ENCODE assay signal across 8 cellular contexts in the genomic region with DNA sequence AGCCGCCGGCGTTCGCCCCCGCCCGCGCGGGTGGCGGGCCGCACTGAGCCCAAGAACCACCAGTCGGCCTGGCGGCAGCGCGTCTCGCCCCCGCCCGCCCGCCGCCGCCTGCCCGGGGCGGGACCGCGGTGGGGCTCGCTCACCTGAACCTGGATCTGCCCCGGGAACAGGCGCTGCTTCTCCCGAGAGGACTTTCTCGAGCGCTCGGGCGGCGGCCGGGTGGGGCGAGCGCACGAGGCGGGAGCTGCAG. TPM values are rescaled to one million over a fixed set of nuclear protein-coding genes. Genes with fewer than 3 reads are reported as not detected.
A peak's percentile ranks its signal among the peaks of the same experiment; 100 is the strongest.
DNase-seq lines count a peak whose midpoint lies in the region; ATAC-seq and TF ChIP-seq lines count a peak whose summit lies in the region.

No MANE protein-coding gene starts in this region.

- H3K4me3 ChIP-seq in cardiac muscle cell = peak overlapping the region; percentile 54
- peak overlapping the region; percentile 81 for H3K4me3 ChIP-seq in iPS-18c (ENCODE audit: insufficient read depth, low read depth, low read length)

- TF ChIP-seq CTCF in cardiac muscle cell (IDR thresholded peaks at IDR 0.05; ENCODE audit: low read depth, low read length) = no peak

- no peaks in the 10 kb centered on the region for H3K9me3 Mint-ChIP-seq in activated CD8-positive, alpha-beta T cell treated with anti-CD3 and anti-CD28 coated beads, Interleukin-2, amount 10 ng/mL, durations not matched to agents 7 days and 5 days (ENCODE audit: insufficient read depth)

- H3K9me3 ChIP-seq in cardiac muscle cell (ENCODE audit: low read depth) (no peaks in the 10 kb centered on the region), iPS-18c (ENCODE audit: control insufficient read depth, insufficient read depth, low read length) (no peaks in the 10 kb centered on the region)

- H3K27me3 Mint-ChIP-seq in activated CD8-positive, alpha-beta T cell treated with anti-CD3 and anti-CD28 coated beads, Interleukin-2, amount 10 ng/mL, durations not matched to agents 7 days and 5 days (ENCODE audit: low read depth) = no peaks in the 10 kb centered on the region

- CTCF ChIA-PET in activated CD8-positive, alpha-beta T cell treated with anti-CD3 and anti-CD28 coated beads, Interleukin-2, amount 10 ng/mL, durations not matched to agents 7 days and 5 days (lab: Charles Lee) = interaction anchor here (0.7 to 2.2 kb wide), 11 partner anchors 11 to 62 kb away, joined by 3 to 7 read pairs (median 4); no protein-coding TSS in a partner anchor

- ATAC-seq in activated CD8-positive, alpha-beta T cell treated with anti-CD3 and anti-CD28 coated beads, Interleukin-2, amount 10 ng/mL, durations not matched to agents 7 days and 5 days = peak; percentile 12

- no peaks in the 10 kb centered on the region for H3K27me3 ChIP-seq in cardiac muscle cell

- peak overlapping the region; percentile 85 for H3K27ac Mint-ChIP-seq in activated CD8-positive, alpha-beta T cell treated with anti-CD3 and anti-CD28 coated beads, Interleukin-2, amount 10 ng/mL, durations not matched to agents 7 days and 5 days

- peaks cover 16% of the 10 kb centered on the region for H3K4me1 ChIP-seq in cardiac muscle cell (ENCODE audit: low read depth)

- POLR2A ChIA-PET in activated CD8-positive, alpha-beta T cell treated with anti-CD3 and anti-CD28 coated beads, Interleukin-2, amount 10 ng/mL, durations not matched to agents 7 days and 5 days (lab: Charles Lee) = interaction anchor here (0.6 to 4.2 kb wide), 17 partner anchors 10 to 99 kb away, joined by 3 to 20 read pairs (median 4); a partner anchor contains a TSS

- H3K36me3 ChIP-seq in cardiac muscle cell = no peaks in the 10 kb centered on the region

- H3K4me3 Mint-ChIP-seq in activated CD8-positive, alpha-beta T cell treated with anti-CD3 and anti-CD28 coated beads, Interleukin-2, amount 10 ng/mL, durations not matched to agents 7 days and 5 days = peak overlapping the region; percentile 81

- intact Hi-C loops in cardiac septum (cut with DNase I) = loop anchor here (2.0 to 10.0 kb wide), 4 partner anchors 55 to 807 kb away; no protein-coding TSS in a partner anchor

- peaks cover 40% of the 10 kb centered on the region for H3K36me3 Mint-ChIP-seq in activated CD8-positive, alpha-beta T cell treated with anti-CD3 and anti-CD28 coated beads, Interleukin-2, amount 10 ng/mL, durations not matched to agents 7 days and 5 days (ENCODE audit: low read depth)

- DNase-seq in cardiac muscle cell (ENCODE audit: low read depth in 1 of 2, low spot score in 1 of 2) (no peak), cardiac septum (ENCODE audit: low spot score) (no peak), substantia nigra (lab: John Stamatoyannopoulos, UW) (no peak), COLO829 (ENCODE audit: low spot score) (no peak), DMS79 treated with DMSO at 0.1 percent for 48 hours (lab: John Stamatoyannopoulos, UW) (no peak), KG1 (lab: John Stamatoyannopoulos, UW) (no peak)
- no peak for DNase-seq in activated CD8-positive, alpha-beta T cell treated with anti-CD3 and anti-CD28 coated beads, Interleukin-2, amount 10 ng/mL, durations not matched to agents 7 days and 5 days

- peaks cover 47% of the 10 kb centered on the region for H3K4me1 Mint-ChIP-seq in activated CD8-positive, alpha-beta T cell treated with anti-CD3 and anti-CD28 coated beads, Interleukin-2, amount 10 ng/mL, durations not matched to agents 7 days and 5 days (ENCODE audit: low read depth)

- H3K27ac ChIP-seq in cardiac muscle cell (peak overlapping the region; percentile 96), substantia nigra (ENCODE audit: low read depth, low read length, poor library complexity, severe bottlenecking) (peak overlapping the region; percentile 83)

RNA-seq across cellular contexts. Expression of a gene that starts 0.2 kb away (rescaled TPM):
- total RNA-seq in cardiac muscle cell (131 and 174 TPM in 2 replicates), cardiac septum (282 TPM)
- 88.7 and 98.0 TPM in 2 replicates for polyA plus RNA-seq in cardiac muscle cell
- 100 to 1,000 TPM; 857 to 883 TPM for total RNA-seq in activated CD8-positive, alpha-beta T cell treated with anti-CD3 and anti-CD28 coated beads, Interleukin-2, amount 10 ng/mL, durations not matched to agents 7 days and 5 days
